In genomic region chr7:157396316-157397035, GRCh38 we compare ENCODE assay signal across 18 cellular contexts. TPM values are rescaled to one million over a fixed set of nuclear protein-coding genes. Genes with fewer than 3 reads are reported as not detected.
DNase-seq lines count a peak whose midpoint lies in the region; ATAC-seq, FAIRE-seq and TF ChIP-seq lines count a peak whose summit lies in the region.
"Had no signal": no experiment of that assay in that cellular context is flagged by ENCODE, and none has a peak within 500 bp of the region (broad histone marks: within the 10 kb centered on the region; RNA-seq: fewer than 3 reads in every experiment).

No MANE protein-coding gene starts in this region.

- H3K4me1 ChIP-seq in A549 (peaks cover 13% of the 10 kb centered on the region), H9 (ENCODE audit: insufficient read depth, low read length) (no peaks in the 10 kb centered on the region), endodermal cell (ENCODE audit: control insufficient read depth, insufficient read depth, low read length) (peaks cover 3% of the 10 kb centered on the region), neural progenitor cell (peaks cover 3% of the 10 kb centered on the region)

- no peak overlapping the region for H4K8ac ChIP-seq in H9 (replicated peaks; ENCODE audit: insufficient read length, low read depth, low read length)

- H3K14ac ChIP-seq in H9 (ENCODE audit: insufficient read depth, low read length) = no peak overlapping the region

- H3K27ac ChIP-seq in A549 (no peak overlapping the region), H9 (ENCODE audit: insufficient read length, low read depth, low read length) (no peak overlapping the region), endodermal cell (ENCODE audit: low read depth, low read length) (peak overlapping the region; percentile 38), neural progenitor cell (no peak overlapping the region)

- no peak overlapping the region for H2BK5ac ChIP-seq in H9 (ENCODE audit: insufficient read length, low read length)

- no peak overlapping the region for H3T11ph ChIP-seq in H9 (ENCODE audit: low read length)

- H3K56ac ChIP-seq in H9 (ENCODE audit: insufficient read length, low read depth, low read length) = no peak overlapping the region

- H4K91ac ChIP-seq in H9 (ENCODE audit: insufficient read length, low read depth, low read length) = no peak overlapping the region

- H2BK120ac ChIP-seq in H9 (ENCODE audit: low read depth, low read length, poor library complexity, severe bottlenecking) = no peak overlapping the region

- no peak overlapping the region for H2BK20ac ChIP-seq in H9 (ENCODE audit: low read depth, low read length, poor library complexity, severe bottlenecking)

- H3K9me3 ChIP-seq in A549 = no peaks in the 10 kb centered on the region
- H3K9me3 ChIP-seq in H9 (ENCODE audit: control insufficient read depth, low read depth, low read length) = no peaks in the 10 kb centered on the region
- no peaks in the 10 kb centered on the region for H3K9me3 ChIP-seq in endodermal cell (ENCODE audit: control insufficient read depth, low read length)
- no peaks in the 10 kb centered on the region for H3K9me3 ChIP-seq in neural progenitor cell (ENCODE audit: low read depth)
- H3K9me3 ChIP-seq: esophagus squamous epithelium had no signal

- H3K4me3 Mint-ChIP-seq in H9 = no peak overlapping the region
- no peak overlapping the region for H3K4me3 Mint-ChIP-seq in endodermal cell
- no peak overlapping the region for H3K4me3 Mint-ChIP-seq in neural progenitor cell
- H3K4me3 Mint-ChIP-seq in natural killer cell = no peak overlapping the region
- H3K4me3 Mint-ChIP-seq: activated T-cell treated with anti-CD3 and anti-CD28 coated beads, Interleukin-2, amount 50 U/mL, for 72 hours; CD8-positive, alpha-beta T cell; effector memory CD8-positive, alpha-beta T cell; T-helper 2 cell treated with Interferon-gamma antibody and Interleukin-4, amounts not matched to agents 5 μg/mL and 100 μg/mL, for 36 hours had no signal

- H3K4me1 Mint-ChIP-seq in H9 (peaks cover 7 to 10% of the 10 kb centered on the region in 2 experiments; a peak in 3 of 4 replicates), endodermal cell (peaks cover 9% of the 10 kb centered on the region), neural progenitor cell (peaks cover 14% of the 10 kb centered on the region), natural killer cell (peaks cover 33 to 52% of the 10 kb centered on the region in 2 donors)

- no peak for TF ChIP-seq EP300 in A549 (IDR thresholded peaks at IDR 0.05)

- H3K36me3 ChIP-seq in endodermal cell (ENCODE audit: control insufficient read depth, insufficient read depth, low read length) = peaks cover 50% of the 10 kb centered on the region
- H3K36me3 ChIP-seq in neural progenitor cell = peaks cover 3% of the 10 kb centered on the region

- CTCF ChIA-PET in A549 (lab: Yijun Ruan, JAX) = interaction anchor here (0.7 to 1.4 kb wide), 4 partner anchors 9 to 453 kb away, joined by 3 to 7 read pairs (median 4); no protein-coding TSS in a partner anchor

- no peaks in the 10 kb centered on the region for H3K27me3 ChIP-seq in H9 (ENCODE audit: insufficient read depth, low read length)
- H3K27me3 ChIP-seq in endodermal cell (ENCODE audit: control insufficient read depth, insufficient read depth, low read length, poor library complexity, severe bottlenecking) = no peaks in the 10 kb centered on the region
- no peaks in the 10 kb centered on the region for H3K27me3 ChIP-seq in neural progenitor cell
- H3K27me3 ChIP-seq: esophagus squamous epithelium had no signal

- FAIRE-seq in A549 (lab: Jason Lieb, UNC) = no peak
- FAIRE-seq: GM19239 had no signal

- H3F3A ChIP-seq in neural progenitor cell (ENCODE audit: low read depth) = peaks cover 5% of the 10 kb centered on the region

- no peak overlapping the region for H3K23ac ChIP-seq in H9 (ENCODE audit: insufficient read length, low read depth, low read length)

- no peak for TF ChIP-seq RAD21 in A549 (conservative IDR thresholded peaks at IDR 0.05 in 1 of 2, IDR thresholded peaks at IDR 0.05 in 1 of 2)

- no peaks in the 10 kb centered on the region for H3K23me2 ChIP-seq in H9 (ENCODE audit: insufficient read length, low read depth, low read length, poor library complexity, severe bottlenecking)

- no peak overlapping the region for H3K4ac ChIP-seq in H9 (ENCODE audit: low read depth, low read length)

- H3K4me3 ChIP-seq in A549 (no peak overlapping the region), endodermal cell (ENCODE audit: low read length) (no peak overlapping the region), neural progenitor cell (no peak overlapping the region)
- H3K4me3 ChIP-seq: esophagus squamous epithelium had no signal

- no peak overlapping the region for H3K9ac ChIP-seq in H9 (ENCODE audit: extremely low read depth, insufficient read length, low read length)
- no peak overlapping the region for H3K9ac ChIP-seq in endodermal cell (ENCODE audit: extremely low read depth, low read length, poor library complexity, severe bottlenecking)
- H3K9ac ChIP-seq in neural progenitor cell = no peak overlapping the region

- ATAC-seq in A549 = peak; percentile 34 to 37; a peak in 3 of 6 replicates
- ATAC-seq in HG03460 (IDR thresholded peaks at IDR 0.05; ENCODE audit: unreplicated experiment) = no peak
- ATAC-seq in natural killer cell = no peak
- ATAC-seq: CD8-positive, alpha-beta T cell; effector memory CD8-positive, alpha-beta T cell had no signal

- H3K9me3 Mint-ChIP-seq in H9 (no peaks in the 10 kb centered on the region), endodermal cell (no peaks in the 10 kb centered on the region), neural progenitor cell (no peaks in the 10 kb centered on the region), natural killer cell (no peaks in the 10 kb centered on the region)
- H3K9me3 Mint-ChIP-seq: activated naive CD4-positive, alpha-beta T cell treated with anti-CD3 and anti-CD28 coated beads, Interleukin-2, amount 50 U/mL, for 72 hours; activated T-cell treated with anti-CD3 and anti-CD28 coated beads, Interleukin-2, amount 50 U/mL, for 72 hours; CD8-positive, alpha-beta T cell; effector memory CD8-positive, alpha-beta T cell; T-helper 2 cell treated with Interferon-gamma antibody and Interleukin-4, amounts not matched to agents 5 μg/mL and 100 μg/mL, for 36 hours had no signal

- peaks cover 6% of the 10 kb centered on the region for H3K79me1 ChIP-seq in H9 (ENCODE audit: insufficient read depth, low read depth, low read length, poor library complexity, severe bottlenecking)

- no peaks in the 10 kb centered on the region for H4K20me1 ChIP-seq in H9 (ENCODE audit: control insufficient read depth, insufficient read depth, insufficient read length)
- H4K20me1 ChIP-seq in neural progenitor cell (ENCODE audit: low read depth) = peaks cover 15% of the 10 kb centered on the region

- intact Hi-C loops in natural killer cell (cut with micrococcal nuclease) = no loop called here

- no peak overlapping the region for H2BK12ac ChIP-seq in H9 (ENCODE audit: insufficient read length, low read depth, low read length)

- no peak for TF ChIP-seq POLR2A in A549 (IDR thresholded peaks at IDR 0.05; ENCODE audit: low read length)

- POLR2A ChIA-PET in A549 (lab: Yijun Ruan, JAX) = no interaction called here

- H3K4me2 ChIP-seq in A549 (no peak overlapping the region), H9 (ENCODE audit: insufficient read depth, insufficient read length, low read length) (no peak overlapping the region), neural progenitor cell (no peak overlapping the region)

- no peak overlapping the region for H2BK15ac ChIP-seq in H9 (ENCODE audit: low read depth, low read length)

- H2AFZ ChIP-seq in H9 (ENCODE audit: low read length) (no peak overlapping the region), neural progenitor cell (replicated peaks) (no peak overlapping the region)

- no peak for DNase-seq in A549 (ENCODE audit: low read depth in 1 of 2, low spot score in 1 of 2)
- no peak for DNase-seq in H9
- DNase-seq in endodermal cell = no peak
- DNase-seq in neural progenitor cell (ENCODE audit: low spot score) = peak; percentile 23
- no peak for DNase-seq in natural killer cell
- no peak for DNase-seq in NCI-H1694 treated with DMSO at 0.1 percent for 48 hours (lab: John Stamatoyannopoulos, UW)
- DNase-seq: activated CD8-positive, alpha-beta memory T cell treated with anti-CD3 and anti-CD28 coated beads for 24 hours; activated T-cell treated with anti-CD3 and anti-CD28 coated beads, Interleukin-2, amount 50 U/mL, for 72 hours; CD8-positive, alpha-beta T cell; effector memory CD8-positive, alpha-beta T cell; esophagus squamous epithelium; GOT3; Karpas-422; NCI-H2029 treated with DMSO at 0.1 percent for 48 hours had no signal

- no peaks in the 10 kb centered on the region for H3K27me3 Mint-ChIP-seq in H9 (ENCODE audit: low read depth)
- no peaks in the 10 kb centered on the region for H3K27me3 Mint-ChIP-seq in endodermal cell (ENCODE audit: insufficient read depth)
- peaks cover 8% of the 10 kb centered on the region for H3K27me3 Mint-ChIP-seq in neural progenitor cell (ENCODE audit: insufficient read depth, low read depth)
- no peaks in the 10 kb centered on the region for H3K27me3 Mint-ChIP-seq in natural killer cell (ENCODE audit: low read depth in 2 of 2)
- H3K27me3 Mint-ChIP-seq: effector memory CD8-positive, alpha-beta T cell had no signal

- 91% methylated on average over 17 of the region's 20 CpGs for WGBS in A549 (ENCODE audit: missing lambda C conversion rate)
- WGBS in H9 (ENCODE audit: extremely low coverage, insufficient read length, low lambda C conversion rate) = no CpG with 5 or more reads among the region's 20 CpGs
- 93 to 96% methylated on average over 15 to 20 of the region's 20 CpGs for WGBS in endodermal cell (ENCODE audit: insufficient coverage in 1 of 2, insufficient read length in 1 of 2), 2 experiments

- H3K18ac ChIP-seq in H9 (ENCODE audit: insufficient read length, low read depth, low read length) = no peak overlapping the region

- H4K5ac ChIP-seq in H9 (ENCODE audit: insufficient read length, low read depth, low read length) = no peak overlapping the region

- H3K79me2 ChIP-seq in H9 (ENCODE audit: insufficient read depth, low read length) (peaks cover 10% of the 10 kb centered on the region; the same call in 1 of the 2 replicates), neural progenitor cell (ENCODE audit: low read depth) (peaks cover 71% of the 10 kb centered on the region)

- no peak for TF ChIP-seq CTCF in A549 (IDR thresholded peaks at IDR 0.05)
- no peak for TF ChIP-seq CTCF in H9 (conservative IDR thresholded peaks at IDR 0.05)
- TF ChIP-seq CTCF in endodermal cell (conservative IDR thresholded peaks at IDR 0.05) = no peak
- peak; percentile 13 for TF ChIP-seq CTCF in neural progenitor cell (IDR thresholded peaks at IDR 0.05)
- TF ChIP-seq CTCF in natural killer cell (IDR thresholded peaks at IDR 0.05) = no peak

- no peak overlapping the region for H2AK5ac ChIP-seq in H9 (ENCODE audit: insufficient read length, low read length)

- H3K27ac Mint-ChIP-seq in H9 (peak overlapping the region in 2 of 3 experiments; percentile 49 to 66; a peak in 3 of 7 replicates), endodermal cell (no peak overlapping the region), neural progenitor cell (no peak overlapping the region), natural killer cell (no peak overlapping the region)
- H3K27ac Mint-ChIP-seq: activated naive CD4-positive, alpha-beta T cell treated with anti-CD3 and anti-CD28 coated beads, Interleukin-2, amount 50 U/mL, for 72 hours; activated T-cell treated with anti-CD3 and anti-CD28 coated beads, Interleukin-2, amount 50 U/mL, for 72 hours; CD8-positive, alpha-beta T cell; T-helper 2 cell treated with Interferon-gamma antibody and Interleukin-4, amounts not matched to agents 5 μg/mL and 100 μg/mL, for 36 hours had no signal

- peaks cover 35 to 58% (median 49%) of the 10 kb centered on the region in 3 experiments for H3K36me3 Mint-ChIP-seq in H9 (ENCODE audit: insufficient read depth in 1 of 3, low read depth in 3 of 3)
- peaks cover 55% of the 10 kb centered on the region for H3K36me3 Mint-ChIP-seq in endodermal cell (ENCODE audit: low read depth)
- H3K36me3 Mint-ChIP-seq in neural progenitor cell = peaks cover 27% of the 10 kb centered on the region
- H3K36me3 Mint-ChIP-seq in natural killer cell = no peaks in the 10 kb centered on the region
- H3K36me3 Mint-ChIP-seq: activated naive CD4-positive, alpha-beta T cell treated with anti-CD3 and anti-CD28 coated beads, Interleukin-2, amount 50 U/mL, for 72 hours had no signal

RNA-seq across cellular contexts. Expression of gene DNAJB6, which starts 59.7 kb away (rescaled TPM):
- polyA plus RNA-seq in A549 (2011; rRNA removed) (71.2 and 117 TPM in 2 replicates), A549 (2017; fragmentation: RNase III; extraction: RNeasy Plus Mini Kit Qiagen cat#74134 plus additional on column Dnase treatment) (128 to 136 TPM (median 131 TPM) in 3 replicates)
- polyA plus RNA-seq in A549 (2012; cell fraction: cytosol; rRNA removed) = 58.0 and 60.0 TPM in 2 replicates
- 64.6 and 79.2 TPM in 2 replicates for polyA plus RNA-seq in A549 (2012; cell fraction: nucleus; rRNA removed)
- 19.9 and 22.8 TPM in 2 replicates for polyA minus RNA-seq in A549 (2011; rRNA and poly(A)+ RNA removed)
- total RNA-seq in H9 (2021) (215 and 216 TPM in 2 replicates), endodermal cell (100 to 1,000 TPM; 126 to 174 TPM), neural progenitor cell (ENCODE audit: low replicate concordance) (131 and 172 TPM in 2 replicates), natural killer cell (100 to 1,000 TPM; 309 to 343 (median 340) TPM)
- 121 TPM for polyA plus RNA-seq in endodermal cell (2013, experiment 1 of 2)
- 112 TPM for polyA plus RNA-seq in endodermal cell (2013, experiment 2 of 2)

Comparison
In these comparisons a context has a peak if more than half of its experiments do, and no peak if none do; other contexts are left out.
1. ATAC-seq: peak in A549 (2 of 2); none in HG03460 (single experiment) and natural killer cell (0 of 3).
2. H3K27ac Mint-ChIP-seq: peak in H9 (2 of 3); none in endodermal cell (single experiment), neural progenitor cell (single experiment) and natural killer cell (0 of 2).